Comparison of ENCODE assay signal across 19 cellular contexts in the genomic region with DNA sequence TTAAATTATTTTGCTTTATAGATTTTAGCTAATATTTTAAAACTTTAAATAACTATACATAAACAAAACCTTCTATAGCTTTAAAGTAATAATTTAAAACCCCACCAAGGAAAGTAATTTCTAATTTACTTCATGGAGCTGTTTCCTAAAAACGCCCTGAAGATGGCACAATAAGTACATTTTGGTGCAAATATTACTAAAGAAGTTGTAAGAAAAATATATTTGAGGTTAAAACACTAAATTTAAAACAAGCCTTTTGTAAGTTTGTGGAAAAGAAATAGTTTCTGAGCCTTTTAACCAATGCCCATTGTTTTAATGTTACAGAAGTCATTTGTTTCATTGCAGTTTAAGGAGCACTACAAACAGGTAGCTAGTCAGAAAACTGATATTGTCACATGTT.
DNase-seq lines count a peak whose midpoint lies in the region; ATAC-seq, FAIRE-seq and TF ChIP-seq lines count a peak whose summit lies in the region.
"Had no signal": no experiment of that assay in that cellular context is flagged by ENCODE, and none has a peak within 500 bp of the region (broad histone marks: within the 10 kb centered on the region; RNA-seq: fewer than 3 reads in every experiment).

No MANE protein-coding gene starts in this region.

- H3K4me3 ChIP-seq in left ventricle myocardium inferior (no peak overlapping the region), right cardiac atrium (ENCODE audit: low read length) (no peak overlapping the region), RWPE2 (ENCODE audit: severe bottlenecking) (no peak overlapping the region), fibroblast of mammary gland (ENCODE audit: control insufficient read depth, low read depth, low read length) (no peak overlapping the region), small intestine (ENCODE audit: low read depth in 1 of 2, low read length in 2 of 2) (no peak overlapping the region), psoas muscle (no peak overlapping the region)
- H3K4me3 ChIP-seq: uterus had no signal

- ATAC-seq in right cardiac atrium (no peak), RWPE2 (ENCODE audit: low read depth) (no peak), HG03108 (IDR thresholded peaks at IDR 0.05; ENCODE audit: unreplicated experiment) (no peak), psoas muscle (no peak)
- ATAC-seq: activated T-cell treated with anti-CD3 and anti-CD28 coated beads, Interleukin-2, amount 50 U/mL, for 72 hours; stimulated activated naive CD8-positive, alpha-beta T cell treated with anti-CD3 and anti-CD28 coated beads, Interleukin-15, amount 100 ng/mL, for 72 hours had no signal

- no peaks in the 10 kb centered on the region for H3K4me1 ChIP-seq in left ventricle myocardium inferior
- H3K4me1 ChIP-seq in right cardiac atrium (ENCODE audit: control insufficient read depth, insufficient read depth, low read length) = no peaks in the 10 kb centered on the region
- H3K4me1 ChIP-seq in RWPE2 (ENCODE audit: insufficient read depth, poor library complexity, severe bottlenecking) = peaks cover under 1% of the 10 kb centered on the region
- H3K4me1 ChIP-seq in small intestine (ENCODE audit: control insufficient read depth in 2 of 2, insufficient read depth in 1 of 2, low read depth in 1 of 2, low read length in 1 of 2) = no peaks in the 10 kb centered on the region
- H3K4me1 ChIP-seq in psoas muscle = no peaks in the 10 kb centered on the region
- H3K4me1 ChIP-seq: uterus had no signal

- WGBS in right cardiac atrium = 50% methylated on average over 1 of the region's 1 CpG
- WGBS in small intestine, 3 donors = 39 to 47% (median 39%) methylated on average over 1 of the region's 1 CpG
- 56 to 67% (median 64%) methylated on average over 1 of the region's 1 CpG for WGBS in psoas muscle, 3 donors

- DNase-seq in left ventricle myocardium inferior (no peak), right cardiac atrium (no peak), RWPE2 (ENCODE audit: low spot score) (no peak), fibroblast of mammary gland (ENCODE audit: low read depth) (peak; percentile 8), superior temporal gyrus (ENCODE audit: extremely low spot score) (peak; percentile 50), small intestine (no peak), psoas muscle (no peak)
- DNase-seq: activated CD4-positive, alpha-beta memory T cell treated with anti-CD3 and anti-CD28 coated beads, Interleukin-2, amount 10 ng/mL, durations not matched to agents 7 days and 5 days; activated naive CD8-positive, alpha-beta T cell treated with anti-CD3 and anti-CD28 coated beads for 36 hours; activated T-cell treated with anti-CD3 and anti-CD28 coated beads, Interleukin-2, amount 50 U/mL, for 72 hours; Calu3; central memory CD4-positive, alpha-beta T cell; NCI-H187; NCI-H446; stimulated activated CD4-positive, alpha-beta T cell treated with anti-CD3 and anti-CD28 coated beads, Interleukin-12 subunit alpha, Interleukin-12 subunit beta, amount 100 ng/mL, for 4 hours; stimulated activated naive CD8-positive, alpha-beta T cell treated with anti-CD3 and anti-CD28 coated beads, Interleukin-15, amount 100 ng/mL, for 72 hours; uterus had no signal

- intact Hi-C loops in left ventricle myocardium inferior (cut with micrococcal nuclease) (no loop called here), right cardiac atrium (cut with DNase I) (no loop called here), psoas muscle (cut with DNase I) (no loop called here)

- H3K27me3 ChIP-seq in left ventricle myocardium inferior (ENCODE audit: low read depth) (no peaks in the 10 kb centered on the region), right cardiac atrium (ENCODE audit: control insufficient read depth, insufficient read depth) (no peaks in the 10 kb centered on the region), RWPE2 (ENCODE audit: insufficient read depth, poor library complexity, severe bottlenecking) (no peaks in the 10 kb centered on the region), small intestine (ENCODE audit: control insufficient read depth in 2 of 2, insufficient read depth in 2 of 2, low read length in 2 of 2) (no peaks in the 10 kb centered on the region), psoas muscle (ENCODE audit: insufficient read depth in 3 of 3, low read length in 2 of 3) (no peaks in the 10 kb centered on the region)
- H3K27me3 ChIP-seq: uterus had no signal

- H3K27ac ChIP-seq in left ventricle myocardium inferior (replicated peaks) = no peak overlapping the region
- no peak overlapping the region for H3K27ac ChIP-seq in right cardiac atrium (ENCODE audit: low read length)
- no peak overlapping the region for H3K27ac ChIP-seq in RWPE2 (ENCODE audit: poor library complexity, severe bottlenecking)
- no peak overlapping the region for H3K27ac ChIP-seq in small intestine (ENCODE audit: low read depth in 1 of 2, low read length in 1 of 2)
- H3K27ac ChIP-seq in psoas muscle = no peak overlapping the region
- H3K27ac ChIP-seq: uterus had no signal

- no peak for FAIRE-seq in small intestine (lab: Jason Lieb, UNC)
- FAIRE-seq: keratinocyte had no signal

- H3K36me3 ChIP-seq in left ventricle myocardium inferior (no peaks in the 10 kb centered on the region), RWPE2 (ENCODE audit: low read depth) (no peaks in the 10 kb centered on the region), small intestine (ENCODE audit: control insufficient read depth in 2 of 2, insufficient read depth in 2 of 2, low read length in 2 of 2) (no peaks in the 10 kb centered on the region), psoas muscle (ENCODE audit: insufficient read depth in 1 of 2, low read depth in 1 of 2) (no peaks in the 10 kb centered on the region)
- H3K36me3 ChIP-seq: uterus had no signal

- TF ChIP-seq CTCF in left ventricle myocardium inferior (IDR thresholded peaks at IDR 0.05; ENCODE audit: borderline replicate concordance) (peak; percentile 25), RWPE2 (IDR thresholded peaks at IDR 0.05; ENCODE audit: poor library complexity, severe bottlenecking) (peak; percentile 64), fibroblast of mammary gland (conservative IDR thresholded peaks at IDR 0.05; ENCODE audit: control insufficient read depth, insufficient read depth, low read depth, low read length) (peak; percentile 26), psoas muscle (IDR thresholded peaks at IDR 0.05) (no peak)

- H3K9me3 ChIP-seq in left ventricle myocardium inferior (replicated peaks) = no peaks in the 10 kb centered on the region
- H3K9me3 ChIP-seq in right cardiac atrium (ENCODE audit: control insufficient read depth, low read length) = no peaks in the 10 kb centered on the region
- H3K9me3 ChIP-seq in RWPE2 (ENCODE audit: severe bottlenecking) = no peaks in the 10 kb centered on the region
- H3K9me3 ChIP-seq in small intestine (ENCODE audit: control insufficient read depth, low read depth) = no peaks in the 10 kb centered on the region
- no peaks in the 10 kb centered on the region for H3K9me3 ChIP-seq in psoas muscle
- H3K9me3 ChIP-seq: uterus had no signal

Comparison
In these comparisons a context has a peak if more than half of its experiments do, and no peak if none do; other contexts are left out.
1. DNase-seq: peak in fibroblast of mammary gland (single experiment) and superior temporal gyrus (single experiment); none in left ventricle myocardium inferior (single experiment), right cardiac atrium (0 of 3), RWPE2 (single experiment), small intestine (single experiment) and psoas muscle (0 of 2).